In genomic region chr9:133429641-133430161, GRCh38 we compare ENCODE assay signal across 1 cellular context.
A peak's percentile ranks its signal among the peaks of the same experiment; 100 is the strongest.
TF ChIP-seq lines count a peak whose summit lies in the region.

No MANE protein-coding gene starts in this region.

TF ChIP-seq in HepG2, 621 proteins besides CTCF, POLR2A, EP300 and RAD21:
- peak; percentile 52 for TF ChIP-seq HNRNPLL (IDR thresholded peaks at IDR 0.05; ENCODE audit: low read depth, low read length, poor library complexity, severe bottlenecking)
- no peak for TF ChIP-seq HOXA7 (CRISPR knock-in tag; IDR thresholded peaks at IDR 0.05)
- peak; percentile 27 for TF ChIP-seq XRCC5 (optimal IDR thresholded peaks at IDR 0.05; ENCODE audit: low read length)
- 0 out of 2 replicates have a peak, but pooled peaks have one; percentile 27 for TF ChIP-seq ZNF777 (CRISPR knock-in tag; IDR thresholded peaks at IDR 0.05)
- 0 out of 2 replicates have a peak, but pooled peaks have one; percentile 9 for TF ChIP-seq ZFY (CRISPR knock-in tag; IDR thresholded peaks at IDR 0.05)
- TF ChIP-seq PCBP1 (IDR thresholded peaks at IDR 0.05; ENCODE audit: borderline replicate concordance, low read depth, low read length): 0 out of 2 replicates have a peak, but pooled peaks have one; percentile 54
- no peak for TF ChIP-seq TBP (CRISPR knock-in tag; IDR thresholded peaks at IDR 0.05)
- peak; percentile 46 for TF ChIP-seq STAG1 (CRISPR knock-in tag; IDR thresholded peaks at IDR 0.05)
- TF ChIP-seq SIN3B (IDR thresholded peaks at IDR 0.05; ENCODE audit: low read length): no peak
- TF ChIP-seq SAP130 (CRISPR knock-in tag; IDR thresholded peaks at IDR 0.05; ENCODE audit: low read depth): 0 out of 2 replicates have a peak, but pooled peaks have one; percentile 18
- no peak for TF ChIP-seq CCAR2 (optimal IDR thresholded peaks at IDR 0.05; ENCODE audit: low read depth, low read length)
- peak; percentile 47; the same call in 1 of the 2 replicates for TF ChIP-seq ZFX (CRISPR knock-in tag; IDR thresholded peaks at IDR 0.05; ENCODE audit: low read depth)
- TF ChIP-seq HDAC1 (CRISPR knock-in tag; IDR thresholded peaks at IDR 0.05): 0 out of 2 replicates have a peak, but pooled peaks have one; percentile 25
- peak; percentile 76 for TF ChIP-seq HNRNPK (IDR thresholded peaks at IDR 0.05; ENCODE audit: low read depth, low read length, poor library complexity, severe bottlenecking)
- TF ChIP-seq KDM2A (CRISPR knock-in tag; IDR thresholded peaks at IDR 0.05; ENCODE audit: borderline replicate concordance, low read depth): peak; percentile 67; the same call in 1 of the 2 replicates
- TF ChIP-seq KLF9 (CRISPR knock-in tag; IDR thresholded peaks at IDR 0.05; ENCODE audit: low read depth): no peak
- TF ChIP-seq BCL3 (CRISPR knock-in tag; IDR thresholded peaks at IDR 0.05): peak; percentile 32; the same call in 1 of the 2 replicates
- 0 out of 2 replicates have a peak, but pooled peaks have one; percentile 56 for TF ChIP-seq ZNF274 (CRISPR knock-in tag; IDR thresholded peaks at IDR 0.05)
